18 cellular contexts compared by ENCODE assay signal in genomic region chr7:64626083-64626469, GRCh38. TPM values are rescaled to one million over a fixed set of nuclear protein-coding genes. Genes with fewer than 3 reads are reported as not detected.
DNase-seq lines count a peak whose midpoint lies in the region; ATAC-seq and TF ChIP-seq lines count a peak whose summit lies in the region.
"Had no signal": no experiment of that assay in that cellular context is flagged by ENCODE, and none has a peak within 500 bp of the region (broad histone marks: within the 10 kb centered on the region; RNA-seq: fewer than 3 reads in every experiment).

No MANE protein-coding gene starts in this region.

- H3K4me3 Mint-ChIP-seq in activated CD8-positive, alpha-beta T cell treated with anti-CD3 and anti-CD28 coated beads for 36 hours: no peak overlapping the region
- H3K4me3 Mint-ChIP-seq in activated CD8-positive, alpha-beta T cell treated with anti-CD3 and anti-CD28 coated beads, Interleukin-2, amount 10 ng/mL, durations not matched to agents 7 days and 5 days: no peak overlapping the region
- H3K4me3 Mint-ChIP-seq in stimulated activated effector memory CD8-positive, alpha-beta T cell treated with anti-CD3 and anti-CD28 coated beads, Interleukin-12 subunit alpha, Interleukin-12 subunit beta, amount 100 ng/mL, for 72 hours: peak overlapping the region; percentile 5

- H3K27me3 Mint-ChIP-seq in activated CD8-positive, alpha-beta T cell treated with anti-CD3 and anti-CD28 coated beads for 36 hours: no peaks in the 10 kb centered on the region
- H3K27me3 Mint-ChIP-seq in activated CD8-positive, alpha-beta T cell treated with anti-CD3 and anti-CD28 coated beads, Interleukin-2, amount 10 ng/mL, durations not matched to agents 7 days and 5 days (ENCODE audit: low read depth): no peaks in the 10 kb centered on the region

- POLR2A ChIA-PET in activated CD8-positive, alpha-beta T cell treated with anti-CD3 and anti-CD28 coated beads for 36 hours (lab: Charles Lee): no interaction called here
- POLR2A ChIA-PET in activated CD8-positive, alpha-beta T cell treated with anti-CD3 and anti-CD28 coated beads, Interleukin-2, amount 10 ng/mL, durations not matched to agents 7 days and 5 days (lab: Charles Lee): interaction anchor here (0.6 kb wide), 1 partner anchor 53 kb away, joined by 3 read pairs; no protein-coding TSS in a partner anchor
- POLR2A ChIA-PET in HEK293T (lab: Yijun Ruan, JAX): no interaction called here

- H3K36me3 Mint-ChIP-seq in activated CD8-positive, alpha-beta T cell treated with anti-CD3 and anti-CD28 coated beads for 36 hours (ENCODE audit: low read depth): no peaks in the 10 kb centered on the region
- H3K36me3 Mint-ChIP-seq in activated CD8-positive, alpha-beta T cell treated with anti-CD3 and anti-CD28 coated beads, Interleukin-2, amount 10 ng/mL, durations not matched to agents 7 days and 5 days (ENCODE audit: low read depth): no peaks in the 10 kb centered on the region
- H3K36me3 Mint-ChIP-seq in stimulated activated effector memory CD8-positive, alpha-beta T cell treated with anti-CD3 and anti-CD28 coated beads, Interleukin-12 subunit alpha, Interleukin-12 subunit beta, amount 100 ng/mL, for 72 hours: no peaks in the 10 kb centered on the region

- intact Hi-C loops in activated CD8-positive, alpha-beta T cell treated with anti-CD3 and anti-CD28 coated beads for 36 hours (cut with micrococcal nuclease): no loop called here

- no peaks in the 10 kb centered on the region for H3K4me1 Mint-ChIP-seq in activated CD8-positive, alpha-beta T cell treated with anti-CD3 and anti-CD28 coated beads for 36 hours (ENCODE audit: low read depth)
- no peaks in the 10 kb centered on the region for H3K4me1 Mint-ChIP-seq in activated CD8-positive, alpha-beta T cell treated with anti-CD3 and anti-CD28 coated beads, Interleukin-2, amount 10 ng/mL, durations not matched to agents 7 days and 5 days (ENCODE audit: low read depth)
- peaks cover 7% of the 10 kb centered on the region for H3K4me1 Mint-ChIP-seq in stimulated activated effector memory CD8-positive, alpha-beta T cell treated with anti-CD3 and anti-CD28 coated beads, Interleukin-12 subunit alpha, Interleukin-12 subunit beta, amount 100 ng/mL, for 72 hours

- H3K27ac Mint-ChIP-seq in activated CD8-positive, alpha-beta T cell treated with anti-CD3 and anti-CD28 coated beads for 36 hours: no peak overlapping the region
- H3K27ac Mint-ChIP-seq in activated CD8-positive, alpha-beta T cell treated with anti-CD3 and anti-CD28 coated beads, Interleukin-2, amount 10 ng/mL, durations not matched to agents 7 days and 5 days: no peak overlapping the region
- H3K27ac Mint-ChIP-seq in stimulated activated effector memory CD8-positive, alpha-beta T cell treated with anti-CD3 and anti-CD28 coated beads, Interleukin-12 subunit alpha, Interleukin-12 subunit beta, amount 100 ng/mL, for 72 hours: peak overlapping the region; percentile 7

- DNase-seq in activated CD8-positive, alpha-beta T cell treated with anti-CD3 and anti-CD28 coated beads for 36 hours: no peak
- no peak for DNase-seq in activated CD8-positive, alpha-beta T cell treated with anti-CD3 and anti-CD28 coated beads, Interleukin-2, amount 10 ng/mL, durations not matched to agents 7 days and 5 days
- no peak for DNase-seq in stimulated activated effector memory CD8-positive, alpha-beta T cell treated with anti-CD3 and anti-CD28 coated beads, Interleukin-12 subunit alpha, Interleukin-12 subunit beta, amount 100 ng/mL, for 72 hours (ENCODE audit: low spot score in 2 of 2)
- DNase-seq in HEK293T (ENCODE audit: extremely low spot score): no peak
- DNase-seq: Caco-2, GM23248, Karpas-422, NCI-H1105 treated with DMSO at 0.1 percent for 48 hours, NCI-H1930, NCI-H2171 treated with DMSO at 0.1 percent for 48 hours, NCI-H82, Peyer's patch, Right ventricle myocardium superior had no signal

- peaks cover 2% of the 10 kb centered on the region for H3K9me3 Mint-ChIP-seq in activated CD8-positive, alpha-beta T cell treated with anti-CD3 and anti-CD28 coated beads for 36 hours
- peaks cover 3% of the 10 kb centered on the region for H3K9me3 Mint-ChIP-seq in activated CD8-positive, alpha-beta T cell treated with anti-CD3 and anti-CD28 coated beads, Interleukin-2, amount 10 ng/mL, durations not matched to agents 7 days and 5 days (ENCODE audit: insufficient read depth)
- H3K9me3 Mint-ChIP-seq in stimulated activated effector memory CD8-positive, alpha-beta T cell treated with anti-CD3 and anti-CD28 coated beads, Interleukin-12 subunit alpha, Interleukin-12 subunit beta, amount 100 ng/mL, for 72 hours: no peaks in the 10 kb centered on the region

- CTCF ChIA-PET in activated CD8-positive, alpha-beta T cell treated with anti-CD3 and anti-CD28 coated beads for 36 hours (lab: Charles Lee): interaction anchor here (0.6 to 1.2 kb wide), 5 partner anchors 8 to 188 kb away, joined by 3 to 5 read pairs (median 3); partner anchors contain the start of gene ZNF680
- CTCF ChIA-PET in activated CD8-positive, alpha-beta T cell treated with anti-CD3 and anti-CD28 coated beads, Interleukin-2, amount 10 ng/mL, durations not matched to agents 7 days and 5 days (lab: Charles Lee): no interaction called here
- CTCF ChIA-PET in HEK293T (lab: Yijun Ruan, JAX): no interaction called here

- TF ChIP-seq CTCF in activated CD8-positive, alpha-beta T cell treated with anti-CD3 and anti-CD28 coated beads for 36 hours (IDR thresholded peaks at IDR 0.05): no peak

- ATAC-seq in activated CD8-positive, alpha-beta T cell treated with anti-CD3 and anti-CD28 coated beads for 36 hours: peak; percentile 55
- no peak for ATAC-seq in activated CD8-positive, alpha-beta T cell treated with anti-CD3 and anti-CD28 coated beads, Interleukin-2, amount 10 ng/mL, durations not matched to agents 7 days and 5 days
- ATAC-seq in GM18858 (IDR thresholded peaks at IDR 0.05; ENCODE audit: unreplicated experiment): peak; percentile 17
- peak; percentile 80 for ATAC-seq in HG03520 (IDR thresholded peaks at IDR 0.05; ENCODE audit: unreplicated experiment)
- ATAC-seq in stimulated activated effector memory CD8-positive, alpha-beta T cell treated with anti-CD3 and anti-CD28 coated beads, Interleukin-12 subunit alpha, Interleukin-12 subunit beta, amount 100 ng/mL, for 72 hours: peak; percentile 90
- ATAC-seq in HG03196 (IDR thresholded peaks at IDR 0.05; ENCODE audit: unreplicated experiment): no peak
- ATAC-seq in HG03108 (IDR thresholded peaks at IDR 0.05; ENCODE audit: unreplicated experiment): no peak
- ATAC-seq: HCT116 had no signal

TF ChIP-seq in HEK293T, 16 proteins besides CTCF, POLR2A, EP300 and RAD21:
- TF ChIP-seq PKNOX1 (IDR thresholded peaks at IDR 0.05) (no peak), TARDBP (IDR thresholded peaks at IDR 0.05) (no peak), FOXK2 (IDR thresholded peaks at IDR 0.05) (no peak), CTBP1 (IDR thresholded peaks at IDR 0.05; ENCODE audit: borderline replicate concordance) (no peak), SP1 (IDR thresholded peaks at IDR 0.05) (no peak), ZNF384 (IDR thresholded peaks at IDR 0.05) (no peak), BHLHE40 (IDR thresholded peaks at IDR 0.05; ENCODE audit: borderline replicate concordance) (no peak), SUZ12 (IDR thresholded peaks at IDR 0.05) (no peak), ELF4 (IDR thresholded peaks at IDR 0.05) (no peak), HDGF (IDR thresholded peaks at IDR 0.05; ENCODE audit: borderline replicate concordance) (no peak), FOXM1 (IDR thresholded peaks at IDR 0.05; ENCODE audit: borderline replicate concordance) (no peak), LEF1 (IDR thresholded peaks at IDR 0.05; ENCODE audit: borderline replicate concordance) (no peak), ARNT (IDR thresholded peaks at IDR 0.05) (no peak), FOXA1 (IDR thresholded peaks at IDR 0.05) (no peak), L3MBTL2 (conservative IDR thresholded peaks at IDR 0.05) (no peak), NFRKB (IDR thresholded peaks at IDR 0.05) (no peak)

RNA-seq across cellular contexts. Expression of gene ZNF107, which starts 39.9 kb away (rescaled TPM):
- 10 to 100 TPM; 12.9 to 13.0 TPM for total RNA-seq in activated CD8-positive, alpha-beta T cell treated with anti-CD3 and anti-CD28 coated beads for 36 hours
- total RNA-seq in activated CD8-positive, alpha-beta T cell treated with anti-CD3 and anti-CD28 coated beads, Interleukin-2, amount 10 ng/mL, durations not matched to agents 7 days and 5 days: 10 to 100 TPM; 20.2 to 21.7 TPM

Comparison
In these comparisons a context has a peak if more than half of its experiments do, and no peak if none do; other contexts are left out.
1. ATAC-seq: peak in activated CD8-positive, alpha-beta T cell treated with anti-CD3 and anti-CD28 coated beads for 36 hours (single experiment), GM18858 (single experiment), HG03520 (single experiment) and stimulated activated effector memory CD8-positive, alpha-beta T cell treated with anti-CD3 and anti-CD28 coated beads, Interleukin-12 subunit alpha, Interleukin-12 subunit beta, amount 100 ng/mL, for 72 hours (single experiment); none in activated CD8-positive, alpha-beta T cell treated with anti-CD3 and anti-CD28 coated beads, Interleukin-2, amount 10 ng/mL, durations not matched to agents 7 days and 5 days (single experiment), HG03196 (single experiment) and HG03108 (single experiment).